In the genomic region with DNA sequence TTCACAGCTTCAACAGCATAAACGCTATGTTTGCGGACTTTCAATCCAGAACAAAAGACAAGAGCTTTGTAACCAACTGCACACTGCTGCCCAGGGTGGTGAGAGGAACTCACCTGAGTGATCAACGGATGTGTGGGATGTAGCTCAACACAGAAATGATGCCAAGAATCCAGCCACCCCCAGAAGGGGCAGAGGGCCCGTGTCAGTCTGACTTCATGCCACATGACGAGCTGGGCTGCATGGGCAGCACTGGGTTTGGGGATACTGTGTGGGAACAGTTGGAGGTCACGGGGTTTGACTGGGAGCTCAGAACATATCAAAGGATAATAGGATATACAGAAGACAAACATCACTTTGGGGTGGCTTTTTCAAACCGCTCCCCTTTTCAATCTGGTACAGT, we compare ENCODE assay signal across 16 cellular contexts.
DNase-seq lines count a peak whose midpoint lies in the region; ATAC-seq and TF ChIP-seq lines count a peak whose summit lies in the region.
"Had no signal": no experiment of that assay in that cellular context is flagged by ENCODE, and none has a peak within 500 bp of the region (broad histone marks: within the 10 kb centered on the region; RNA-seq: fewer than 3 reads in every experiment).

No MANE protein-coding gene starts in this region.

- H3K27me3 ChIP-seq in layer of hippocampus (ENCODE audit: control insufficient read depth, insufficient read depth, low read length) (no peaks in the 10 kb centered on the region), stomach (no peaks in the 10 kb centered on the region)
- H3K27me3 ChIP-seq: SJCRH30 had no signal

- H3K27me3 Mint-ChIP-seq in activated CD4-positive, alpha-beta memory T cell treated with anti-CD3 and anti-CD28 coated beads for 36 hours = no peaks in the 10 kb centered on the region
- no peaks in the 10 kb centered on the region for H3K27me3 Mint-ChIP-seq in activated CD4-positive, alpha-beta memory T cell treated with anti-CD3 and anti-CD28 coated beads, Interleukin-2, amount 10 ng/mL, durations not matched to agents 7 days and 5 days
- H3K27me3 Mint-ChIP-seq in T-cell = no peaks in the 10 kb centered on the region

- POLR2A ChIA-PET in activated CD4-positive, alpha-beta memory T cell treated with anti-CD3 and anti-CD28 coated beads for 36 hours (lab: Charles Lee) = interaction anchor here (0.6 kb wide), 1 partner anchor 362 kb away, joined by 3 read pairs; no protein-coding TSS in a partner anchor
- POLR2A ChIA-PET in activated CD4-positive, alpha-beta memory T cell treated with anti-CD3 and anti-CD28 coated beads, Interleukin-2, amount 10 ng/mL, durations not matched to agents 7 days and 5 days (lab: Charles Lee) = no interaction called here
- POLR2A ChIA-PET in T-cell (lab: Charles Lee) = interaction anchor here in 1 of 2 donors (0.6 kb wide), 1 partner anchor 1114 kb away, joined by 3 read pairs; no protein-coding TSS in a partner anchor

- H3K36me3 Mint-ChIP-seq in activated CD4-positive, alpha-beta memory T cell treated with anti-CD3 and anti-CD28 coated beads for 36 hours = peaks cover 72% of the 10 kb centered on the region
- H3K36me3 Mint-ChIP-seq in activated CD4-positive, alpha-beta memory T cell treated with anti-CD3 and anti-CD28 coated beads, Interleukin-2, amount 10 ng/mL, durations not matched to agents 7 days and 5 days (ENCODE audit: low read depth) = peaks cover 71% of the 10 kb centered on the region
- peaks cover 72% of the 10 kb centered on the region for H3K36me3 Mint-ChIP-seq in T-cell

- TF ChIP-seq EP300 in stomach (IDR thresholded peaks at IDR 0.05) = no peak

- ATAC-seq in T-cell (replicated peaks in 1 of 4) (no peak), GM18519 (IDR thresholded peaks at IDR 0.05; ENCODE audit: low FRiP score, unreplicated experiment) (no peak)

- H3K9me3 Mint-ChIP-seq in activated CD4-positive, alpha-beta memory T cell treated with anti-CD3 and anti-CD28 coated beads for 36 hours = no peaks in the 10 kb centered on the region
- H3K9me3 Mint-ChIP-seq in activated CD4-positive, alpha-beta memory T cell treated with anti-CD3 and anti-CD28 coated beads, Interleukin-2, amount 10 ng/mL, durations not matched to agents 7 days and 5 days = no peaks in the 10 kb centered on the region
- H3K9me3 Mint-ChIP-seq in T-cell = no peaks in the 10 kb centered on the region

- peaks cover 6 to 87% (median 28%) of the 10 kb centered on the region in 4 donors for H3K4me1 ChIP-seq in stomach
- H3K4me1 ChIP-seq: SJCRH30 had no signal

- CTCF ChIA-PET in activated CD4-positive, alpha-beta memory T cell treated with anti-CD3 and anti-CD28 coated beads for 36 hours (lab: Charles Lee) = interaction anchor here (0.7 to 1.4 kb wide), 2 partner anchors 37 to 426 kb away, joined by 3 read pairs; a partner anchor contains a TSS
- CTCF ChIA-PET in activated CD4-positive, alpha-beta memory T cell treated with anti-CD3 and anti-CD28 coated beads, Interleukin-2, amount 10 ng/mL, durations not matched to agents 7 days and 5 days (lab: Charles Lee) = interaction anchor here (0.5 kb wide), 1 partner anchor 1542 kb away, joined by 4 read pairs; no protein-coding TSS in a partner anchor
- CTCF ChIA-PET in T-cell (lab: Charles Lee) = interaction anchor here in 1 of 2 donors (0.6 kb wide), 1 partner anchor 298 kb away, joined by 3 read pairs; no protein-coding TSS in a partner anchor

- no peak for TF ChIP-seq POLR2A in stomach (IDR thresholded peaks at IDR 0.05)

- DNase-seq in activated CD4-positive, alpha-beta memory T cell treated with anti-CD3 and anti-CD28 coated beads for 36 hours = no peak
- DNase-seq in activated CD4-positive, alpha-beta memory T cell treated with anti-CD3 and anti-CD28 coated beads, Interleukin-2, amount 10 ng/mL, durations not matched to agents 7 days and 5 days = no peak
- DNase-seq in T-cell (no peak), stomach (no peak), NCI-H187 treated with DMSO at 0.1 percent for 48 hours (lab: John Stamatoyannopoulos, UW) (no peak)
- no peak for DNase-seq in stimulated activated CD8-positive, alpha-beta memory T cell treated with anti-CD3 and anti-CD28 coated beads, Interleukin-4, amount 100 ng/mL, for 48 hours
- DNase-seq: amniotic stem cell; Calu3; NCI-H2107; retina; SJCRH30; stimulated activated CD4-positive, alpha-beta T cell treated with anti-CD3 and anti-CD28 coated beads, Interleukin-4, amount 100 ng/mL, for 4 hours; stimulated activated naive CD4-positive, alpha-beta T cell had no signal

- peak overlapping the region; percentile 47 for H3K27ac Mint-ChIP-seq in activated CD4-positive, alpha-beta memory T cell treated with anti-CD3 and anti-CD28 coated beads for 36 hours
- no peak overlapping the region for H3K27ac Mint-ChIP-seq in activated CD4-positive, alpha-beta memory T cell treated with anti-CD3 and anti-CD28 coated beads, Interleukin-2, amount 10 ng/mL, durations not matched to agents 7 days and 5 days
- peak overlapping the region; percentile 84 to 92 for H3K27ac Mint-ChIP-seq in T-cell

- no peak overlapping the region for H3K4me3 ChIP-seq in stomach
- H3K4me3 ChIP-seq: SJCRH30 had no signal

- H3K36me3 ChIP-seq in stomach = peaks cover 3 to 29% (median 16%) of the 10 kb centered on the region in 4 donors

- no peak overlapping the region for H3K4me3 Mint-ChIP-seq in activated CD4-positive, alpha-beta memory T cell treated with anti-CD3 and anti-CD28 coated beads for 36 hours
- no peak overlapping the region for H3K4me3 Mint-ChIP-seq in activated CD4-positive, alpha-beta memory T cell treated with anti-CD3 and anti-CD28 coated beads, Interleukin-2, amount 10 ng/mL, durations not matched to agents 7 days and 5 days
- H3K4me3 Mint-ChIP-seq in T-cell = peak overlapping the region in 1 of 3 donors; percentile 62

- TF ChIP-seq CTCF in stomach (IDR thresholded peaks at IDR 0.05) = no peak

- intact Hi-C loops in activated CD4-positive, alpha-beta memory T cell treated with anti-CD3 and anti-CD28 coated beads for 36 hours (cut with micrococcal nuclease) = no loop called here
- intact Hi-C loops in stomach (cut with DNase I; ENCODE audit: low total_unique reads) = no loop called here

- peaks cover 74% of the 10 kb centered on the region for H3K4me1 Mint-ChIP-seq in activated CD4-positive, alpha-beta memory T cell treated with anti-CD3 and anti-CD28 coated beads for 36 hours (ENCODE audit: low read depth)
- peaks cover 23% of the 10 kb centered on the region for H3K4me1 Mint-ChIP-seq in activated CD4-positive, alpha-beta memory T cell treated with anti-CD3 and anti-CD28 coated beads, Interleukin-2, amount 10 ng/mL, durations not matched to agents 7 days and 5 days
- H3K4me1 Mint-ChIP-seq in T-cell = peaks cover 88 to 89% (median 88%) of the 10 kb centered on the region in 3 donors

- 80 to 91% (median 85%) methylated on average over 7 of the region's 7 CpGs for WGBS in stomach, 5 donors

- peak overlapping the region; percentile 72 for H3K27ac ChIP-seq in layer of hippocampus (ENCODE audit: low read depth, low read length)
- H3K27ac ChIP-seq in stomach = peak overlapping the region in 4 of 5 donors; percentile 61 to 79 (median 70)
- H3K27ac ChIP-seq: HL-60, SJCRH30 had no signal

- no peaks in the 10 kb centered on the region for H3K9me3 ChIP-seq in stomach
- H3K9me3 ChIP-seq: SJCRH30 had no signal
